In genomic region chr1:160127865-160128523, GRCh38 we compare ENCODE assay signal across 15 cellular contexts. TPM values are rescaled to one million over a fixed set of nuclear protein-coding genes. Genes with fewer than 3 reads are reported as not detected.
DNase-seq lines count a peak whose midpoint lies in the region; ATAC-seq and TF ChIP-seq lines count a peak whose summit lies in the region.
"Had no signal": no experiment of that assay in that cellular context is flagged by ENCODE, and none has a peak within 500 bp of the region (broad histone marks: within the 10 kb centered on the region; RNA-seq: fewer than 3 reads in every experiment).

No MANE protein-coding gene starts in this region.

- no peak overlapping the region for H3K27ac ChIP-seq in CD4-positive, CD25-positive, alpha-beta regulatory T cell (ENCODE audit: insufficient read depth, low read length, poor library complexity, severe bottlenecking)
- H3K27ac ChIP-seq in colonic mucosa (no peak overlapping the region), vagina (no peak overlapping the region)
- H3K27ac ChIP-seq: Peyer's patch, thyroid gland had no signal

- H3K4me3 Mint-ChIP-seq in CD4-positive, CD25-positive, alpha-beta regulatory T cell: no peak overlapping the region
- no peak overlapping the region for H3K4me3 Mint-ChIP-seq in nephron progenitor cell
- H3K4me3 Mint-ChIP-seq in activated T-helper 1 cell treated with anti-CD3 and anti-CD28 coated beads, Interleukin-12 subunit alpha, Interleukin-12 subunit beta, Interleukin-2, Interleukin-4 antibody, amounts not matched to agents 30 ng/mL and 10 ng/mL and 1 ng/mL, durations not matched to agents 14 hours and 24 hours and 36 hours: no peak overlapping the region
- no peak overlapping the region for H3K4me3 Mint-ChIP-seq in stimulated activated naive B cell treated with anti-CD40 and anti-IgM and Interleukin-4, amounts not matched to agents 10 μg/mL and 1 μg/mL and 100 μg/mL, for 72 hours
- H3K4me3 Mint-ChIP-seq: activated CD4-positive, alpha-beta T cell treated with anti-CD3 and anti-CD28 coated beads for 36 hours; naive B cell had no signal

- no peaks in the 10 kb centered on the region for H3K27me3 Mint-ChIP-seq in CD4-positive, CD25-positive, alpha-beta regulatory T cell
- peaks cover under 1% of the 10 kb centered on the region for H3K27me3 Mint-ChIP-seq in nephron progenitor cell (ENCODE audit: low read depth, poor library complexity)
- H3K27me3 Mint-ChIP-seq in activated T-helper 1 cell treated with anti-CD3 and anti-CD28 coated beads, Interleukin-12 subunit alpha, Interleukin-12 subunit beta, Interleukin-2, Interleukin-4 antibody, amounts not matched to agents 30 ng/mL and 10 ng/mL and 1 ng/mL, durations not matched to agents 14 hours and 24 hours and 36 hours (ENCODE audit: insufficient read depth): peaks cover 21% of the 10 kb centered on the region
- peaks cover 30 to 36% of the 10 kb centered on the region in 2 donors for H3K27me3 Mint-ChIP-seq in stimulated activated naive B cell treated with anti-CD40 and anti-IgM and Interleukin-4, amounts not matched to agents 10 μg/mL and 1 μg/mL and 100 μg/mL, for 72 hours

- no peaks in the 10 kb centered on the region for H3K9me3 Mint-ChIP-seq in CD4-positive, CD25-positive, alpha-beta regulatory T cell
- H3K9me3 Mint-ChIP-seq in nephron progenitor cell: no peaks in the 10 kb centered on the region
- H3K9me3 Mint-ChIP-seq in activated T-helper 1 cell treated with anti-CD3 and anti-CD28 coated beads, Interleukin-12 subunit alpha, Interleukin-12 subunit beta, Interleukin-2, Interleukin-4 antibody, amounts not matched to agents 30 ng/mL and 10 ng/mL and 1 ng/mL, durations not matched to agents 14 hours and 24 hours and 36 hours: no peaks in the 10 kb centered on the region
- H3K9me3 Mint-ChIP-seq in stimulated activated naive B cell treated with anti-CD40 and anti-IgM and Interleukin-4, amounts not matched to agents 10 μg/mL and 1 μg/mL and 100 μg/mL, for 72 hours: no peaks in the 10 kb centered on the region
- H3K9me3 Mint-ChIP-seq: activated naive CD4-positive, alpha-beta T cell treated with anti-CD3 and anti-CD28 coated beads, Interleukin-2, amount 50 U/mL, for 72 hours; naive B cell had no signal

- H3K27me3 ChIP-seq in CD4-positive, CD25-positive, alpha-beta regulatory T cell (ENCODE audit: control insufficient read depth, insufficient read depth, low read length): peaks cover 2% of the 10 kb centered on the region
- H3K27me3 ChIP-seq in colonic mucosa: no peaks in the 10 kb centered on the region
- H3K27me3 ChIP-seq in vagina: no peaks in the 10 kb centered on the region
- H3K27me3 ChIP-seq: Peyer's patch, thyroid gland had no signal

- H3K9ac ChIP-seq in colonic mucosa (ENCODE audit: low read depth in 2 of 2, low read length in 2 of 2): no peak overlapping the region

- intact Hi-C loops in activated T-helper 1 cell treated with anti-CD3 and anti-CD28 coated beads, Interleukin-12 subunit alpha, Interleukin-12 subunit beta, Interleukin-2, Interleukin-4 antibody, amounts not matched to agents 30 ng/mL and 10 ng/mL and 1 ng/mL, durations not matched to agents 14 hours and 24 hours and 36 hours (cut with micrococcal nuclease): no loop called here
- intact Hi-C loops in colonic mucosa (cut with DNase I): no loop called here
- intact Hi-C loops in vagina (cut with DNase I): no loop called here

- no peak for ATAC-seq in CD4-positive, CD25-positive, alpha-beta regulatory T cell (ENCODE audit: low read depth in 2 of 2)
- ATAC-seq in esophagus mucosa: peak; percentile 32
- no peak for ATAC-seq in stimulated activated naive B cell treated with anti-CD40 and anti-IgM and Interleukin-4, amounts not matched to agents 10 μg/mL and 1 μg/mL and 100 μg/mL, for 72 hours (replicated peaks)
- ATAC-seq: activated CD4-positive, alpha-beta T cell treated with anti-CD3 and anti-CD28 coated beads for 36 hours; activated naive CD4-positive, alpha-beta T cell treated with anti-CD3 and anti-CD28 coated beads, Interleukin-2, amount 50 U/mL, for 72 hours had no signal

- no peaks in the 10 kb centered on the region for H3K36me3 Mint-ChIP-seq in CD4-positive, CD25-positive, alpha-beta regulatory T cell
- H3K36me3 Mint-ChIP-seq in nephron progenitor cell (ENCODE audit: low read depth): peaks cover 43% of the 10 kb centered on the region
- no peaks in the 10 kb centered on the region for H3K36me3 Mint-ChIP-seq in activated T-helper 1 cell treated with anti-CD3 and anti-CD28 coated beads, Interleukin-12 subunit alpha, Interleukin-12 subunit beta, Interleukin-2, Interleukin-4 antibody, amounts not matched to agents 30 ng/mL and 10 ng/mL and 1 ng/mL, durations not matched to agents 14 hours and 24 hours and 36 hours (ENCODE audit: low read depth)
- no peaks in the 10 kb centered on the region for H3K36me3 Mint-ChIP-seq in stimulated activated naive B cell treated with anti-CD40 and anti-IgM and Interleukin-4, amounts not matched to agents 10 μg/mL and 1 μg/mL and 100 μg/mL, for 72 hours
- H3K36me3 Mint-ChIP-seq: activated naive CD4-positive, alpha-beta T cell treated with anti-CD3 and anti-CD28 coated beads, Interleukin-2, amount 50 U/mL, for 72 hours; naive B cell had no signal

- H3K4me1 Mint-ChIP-seq in CD4-positive, CD25-positive, alpha-beta regulatory T cell: no peaks in the 10 kb centered on the region
- H3K4me1 Mint-ChIP-seq in nephron progenitor cell: peaks cover 21% of the 10 kb centered on the region
- no peaks in the 10 kb centered on the region for H3K4me1 Mint-ChIP-seq in activated T-helper 1 cell treated with anti-CD3 and anti-CD28 coated beads, Interleukin-12 subunit alpha, Interleukin-12 subunit beta, Interleukin-2, Interleukin-4 antibody, amounts not matched to agents 30 ng/mL and 10 ng/mL and 1 ng/mL, durations not matched to agents 14 hours and 24 hours and 36 hours (ENCODE audit: low read depth)
- H3K4me1 Mint-ChIP-seq in stimulated activated naive B cell treated with anti-CD40 and anti-IgM and Interleukin-4, amounts not matched to agents 10 μg/mL and 1 μg/mL and 100 μg/mL, for 72 hours: no peaks in the 10 kb centered on the region
- H3K4me1 Mint-ChIP-seq: activated CD4-positive, alpha-beta T cell treated with anti-CD3 and anti-CD28 coated beads for 36 hours had no signal

- no peaks in the 10 kb centered on the region for H3K9me3 ChIP-seq in CD4-positive, CD25-positive, alpha-beta regulatory T cell (ENCODE audit: control insufficient read depth in 2 of 2, low read length in 2 of 2)
- H3K9me3 ChIP-seq in colonic mucosa (no peaks in the 10 kb centered on the region), vagina (no peaks in the 10 kb centered on the region)
- H3K9me3 ChIP-seq: Peyer's patch, thyroid gland had no signal

- no peak for TF ChIP-seq POLR2A in NB4 (IDR thresholded peaks at IDR 0.05; ENCODE audit: extremely low read depth, insufficient read length)
- no peak for TF ChIP-seq POLR2A in vagina (IDR thresholded peaks at IDR 0.05)

- H3K36me3 ChIP-seq in CD4-positive, CD25-positive, alpha-beta regulatory T cell (ENCODE audit: control insufficient read depth, insufficient read depth, low read length): no peaks in the 10 kb centered on the region
- no peaks in the 10 kb centered on the region for H3K36me3 ChIP-seq in colonic mucosa
- no peaks in the 10 kb centered on the region for H3K36me3 ChIP-seq in vagina
- H3K36me3 ChIP-seq: thyroid gland had no signal

- H3K4me3 ChIP-seq in CD4-positive, CD25-positive, alpha-beta regulatory T cell (ENCODE audit: low read depth, low read length): no peak overlapping the region
- H3K4me3 ChIP-seq in NB4 (ENCODE audit: low read depth, low read length) (no peak overlapping the region), colonic mucosa (no peak overlapping the region), vagina (no peak overlapping the region)
- H3K4me3 ChIP-seq: Peyer's patch, thyroid gland had no signal

- H3K4me1 ChIP-seq in CD4-positive, CD25-positive, alpha-beta regulatory T cell (ENCODE audit: control insufficient read depth, insufficient read depth, low read length, poor library complexity, severe bottlenecking): no peaks in the 10 kb centered on the region
- H3K4me1 ChIP-seq in colonic mucosa (no peaks in the 10 kb centered on the region), vagina (no peaks in the 10 kb centered on the region)
- H3K4me1 ChIP-seq: Peyer's patch had no signal

- H3K27ac Mint-ChIP-seq in CD4-positive, CD25-positive, alpha-beta regulatory T cell: peak overlapping the region in 2 of 3 donors; percentile 4 to 58
- peak overlapping the region; percentile 77 for H3K27ac Mint-ChIP-seq in nephron progenitor cell
- no peak overlapping the region for H3K27ac Mint-ChIP-seq in activated T-helper 1 cell treated with anti-CD3 and anti-CD28 coated beads, Interleukin-12 subunit alpha, Interleukin-12 subunit beta, Interleukin-2, Interleukin-4 antibody, amounts not matched to agents 30 ng/mL and 10 ng/mL and 1 ng/mL, durations not matched to agents 14 hours and 24 hours and 36 hours
- H3K27ac Mint-ChIP-seq in stimulated activated naive B cell treated with anti-CD40 and anti-IgM and Interleukin-4, amounts not matched to agents 10 μg/mL and 1 μg/mL and 100 μg/mL, for 72 hours: no peak overlapping the region
- H3K27ac Mint-ChIP-seq: activated CD4-positive, alpha-beta T cell treated with anti-CD3 and anti-CD28 coated beads for 36 hours had no signal

- no peak for DNase-seq in CD4-positive, CD25-positive, alpha-beta regulatory T cell
- DNase-seq in NB4 (ENCODE audit: low read depth) (peak; percentile 43), nephron progenitor cell (no peak), colonic mucosa (no peak), vagina (ENCODE audit: extremely low spot score in 2 of 2) (no peak)
- no peak for DNase-seq in activated T-helper 1 cell treated with anti-CD3 and anti-CD28 coated beads, Interleukin-12 subunit alpha, Interleukin-12 subunit beta, Interleukin-2, Interleukin-4 antibody, amounts not matched to agents 30 ng/mL and 10 ng/mL and 1 ng/mL, durations not matched to agents 14 hours and 24 hours and 36 hours (ENCODE audit: low spot score)
- no peak for DNase-seq in stimulated activated naive B cell treated with anti-CD40 and anti-IgM and Interleukin-4, amounts not matched to agents 10 μg/mL and 1 μg/mL and 100 μg/mL, for 72 hours
- DNase-seq: activated CD4-positive, alpha-beta T cell treated with anti-CD3 and anti-CD28 coated beads for 36 hours; naive B cell; NCI-H1417 treated with DMSO at 0.1 percent for 48 hours; Peyer's patch; thyroid gland had no signal

- TF ChIP-seq CTCF in NB4 (IDR thresholded peaks at IDR 0.05; ENCODE audit: low read depth, low read length): no peak
- TF ChIP-seq CTCF in nephron progenitor cell (IDR thresholded peaks at IDR 0.05): no peak
- TF ChIP-seq CTCF in colonic mucosa (IDR thresholded peaks at IDR 0.05): no peak
- TF ChIP-seq CTCF in vagina (IDR thresholded peaks at IDR 0.05): no peak

RNA-seq across cellular contexts. Expression of gene ATP1A2, which starts 12.4 kb away (rescaled TPM):
- total RNA-seq in CD4-positive, CD25-positive, alpha-beta regulatory T cell: not detected
- not detected for polyA plus RNA-seq in CD4-positive, CD25-positive, alpha-beta regulatory T cell
- 0.80 TPM for total RNA-seq in esophagus mucosa
- total RNA-seq in activated T-helper 1 cell treated with anti-CD3 and anti-CD28 coated beads, Interleukin-12 subunit alpha, Interleukin-12 subunit beta, Interleukin-2, Interleukin-4 antibody, amounts not matched to agents 30 ng/mL and 10 ng/mL and 1 ng/mL, durations not matched to agents 14 hours and 24 hours and 36 hours: not detected in 2 replicates
- total RNA-seq in colonic mucosa: 1 to 10 TPM; 1.5 to 6.1 TPM
- total RNA-seq in vagina: 11.0 TPM
- total RNA-seq: activated CD4-positive, alpha-beta T cell treated with anti-CD3 and anti-CD28 coated beads for 36 hours; activated naive CD4-positive, alpha-beta T cell treated with anti-CD3 and anti-CD28 coated beads, Interleukin-2, amount 50 U/mL, for 72 hours had no signal

RNA-seq across cellular contexts. Expression of gene ATP1A4, which starts 23.4 kb away (rescaled TPM):
- total RNA-seq in CD4-positive, CD25-positive, alpha-beta regulatory T cell: not detected
- polyA plus RNA-seq in CD4-positive, CD25-positive, alpha-beta regulatory T cell: not detected
- not detected for total RNA-seq in esophagus mucosa
- not detected in 2 replicates for total RNA-seq in activated T-helper 1 cell treated with anti-CD3 and anti-CD28 coated beads, Interleukin-12 subunit alpha, Interleukin-12 subunit beta, Interleukin-2, Interleukin-4 antibody, amounts not matched to agents 30 ng/mL and 10 ng/mL and 1 ng/mL, durations not matched to agents 14 hours and 24 hours and 36 hours
- total RNA-seq in colonic mucosa: not detected
- total RNA-seq in vagina: not detected
- total RNA-seq: activated CD4-positive, alpha-beta T cell treated with anti-CD3 and anti-CD28 coated beads for 36 hours; activated naive CD4-positive, alpha-beta T cell treated with anti-CD3 and anti-CD28 coated beads, Interleukin-2, amount 50 U/mL, for 72 hours; frontal cortex; thyroid gland had no signal

RNA-seq across cellular contexts. Expression of gene IGSF8, which starts 29.6 kb away (rescaled TPM):
- total RNA-seq in CD4-positive, CD25-positive, alpha-beta regulatory T cell: 33.9 TPM
- polyA plus RNA-seq in CD4-positive, CD25-positive, alpha-beta regulatory T cell: 10 to 100 TPM; 39.2 to 45.5 (median 43.0) TPM
- total RNA-seq in esophagus mucosa (13.7 TPM), colonic mucosa (10 to 100 TPM; 53.6 to 60.2 TPM), vagina (21.6 TPM)
- 25.5 and 26.3 TPM in 2 replicates for total RNA-seq in activated T-helper 1 cell treated with anti-CD3 and anti-CD28 coated beads, Interleukin-12 subunit alpha, Interleukin-12 subunit beta, Interleukin-2, Interleukin-4 antibody, amounts not matched to agents 30 ng/mL and 10 ng/mL and 1 ng/mL, durations not matched to agents 14 hours and 24 hours and 36 hours

RNA-seq across cellular contexts. Expression of gene KCNJ9, which starts 46.7 kb away (rescaled TPM):
- total RNA-seq in CD4-positive, CD25-positive, alpha-beta regulatory T cell: not detected
- under 1 TPM in 2 of 4 donors, not detected in 2; 0.05 to 0.25 TPM for polyA plus RNA-seq in CD4-positive, CD25-positive, alpha-beta regulatory T cell
- total RNA-seq in esophagus mucosa (not detected), colonic mucosa (under 1 TPM; 0.11 to 0.30 TPM), vagina (not detected)
- total RNA-seq in activated T-helper 1 cell treated with anti-CD3 and anti-CD28 coated beads, Interleukin-12 subunit alpha, Interleukin-12 subunit beta, Interleukin-2, Interleukin-4 antibody, amounts not matched to agents 30 ng/mL and 10 ng/mL and 1 ng/mL, durations not matched to agents 14 hours and 24 hours and 36 hours: not detected in 2 replicates
- total RNA-seq: Peyer's patch, thyroid gland had no signal

RNA-seq across cellular contexts. Expression of gene KCNJ10, which starts 58.0 kb away (rescaled TPM):
- not detected for total RNA-seq in CD4-positive, CD25-positive, alpha-beta regulatory T cell
- polyA plus RNA-seq in CD4-positive, CD25-positive, alpha-beta regulatory T cell: not detected
- total RNA-seq in esophagus mucosa (not detected), colonic mucosa (under 1 TPM in 1 of 2 donors, not detected in 1; 0.29 TPM), vagina (not detected)
- total RNA-seq in activated T-helper 1 cell treated with anti-CD3 and anti-CD28 coated beads, Interleukin-12 subunit alpha, Interleukin-12 subunit beta, Interleukin-2, Interleukin-4 antibody, amounts not matched to agents 30 ng/mL and 10 ng/mL and 1 ng/mL, durations not matched to agents 14 hours and 24 hours and 36 hours: not detected in 2 replicates
- total RNA-seq: activated naive CD4-positive, alpha-beta T cell treated with anti-CD3 and anti-CD28 coated beads, Interleukin-2, amount 50 U/mL, for 72 hours; Peyer's patch had no signal

Comparison
In these comparisons a context has a peak if more than half of its experiments do, and no peak if none do; other contexts are left out.
1. H3K27ac Mint-ChIP-seq: peak in CD4-positive, CD25-positive, alpha-beta regulatory T cell (2 of 3) and nephron progenitor cell (single experiment); none in activated T-helper 1 cell treated with anti-CD3 and anti-CD28 coated beads, Interleukin-12 subunit alpha, Interleukin-12 subunit beta, Interleukin-2, Interleukin-4 antibody, amounts not matched to agents 30 ng/mL and 10 ng/mL and 1 ng/mL, durations not matched to agents 14 hours and 24 hours and 36 hours (single experiment) and stimulated activated naive B cell treated with anti-CD40 and anti-IgM and Interleukin-4, amounts not matched to agents 10 μg/mL and 1 μg/mL and 100 μg/mL, for 72 hours (single experiment).